ENCODE assay signal across 20 cellular contexts in the genomic region with DNA sequence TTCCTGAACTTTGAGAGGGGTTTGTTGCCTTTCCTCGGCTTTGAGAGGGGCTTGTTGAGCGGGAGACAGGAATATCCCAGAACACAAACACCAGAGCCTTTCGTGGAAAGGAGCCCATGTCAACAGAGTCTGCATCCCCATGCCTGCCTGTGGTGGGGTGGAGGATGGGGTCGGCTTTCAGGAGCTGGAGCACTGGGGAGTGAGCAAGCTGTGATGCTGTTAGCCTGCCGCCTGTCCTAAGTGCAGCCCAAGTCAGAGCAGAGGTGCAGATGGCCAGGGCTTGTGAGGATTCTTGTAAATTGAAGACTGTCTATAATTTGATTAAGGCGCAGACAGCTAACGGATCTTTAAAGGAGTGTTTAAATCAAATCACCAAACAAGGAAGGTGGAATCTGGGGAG.
"Had no signal": no experiment of that assay in that cellular context is flagged by ENCODE, and none has a peak within 500 bp of the region (broad histone marks: within the 10 kb centered on the region; RNA-seq: fewer than 3 reads in every experiment).

No MANE protein-coding gene starts in this region.

- H3K27ac ChIP-seq: colonic mucosa, esophagus squamous epithelium, gastroesophageal sphincter, heart right ventricle, suprapubic skin, transverse colon had no signal

- H3K27me3 Mint-ChIP-seq: progenitor cell of endocrine pancreas had no signal

- H3K9me3 ChIP-seq: colonic mucosa, esophagus squamous epithelium, gastroesophageal sphincter, suprapubic skin, transverse colon had no signal

- H3K4me1 ChIP-seq: colonic mucosa, esophagus squamous epithelium, gastroesophageal sphincter, heart right ventricle, suprapubic skin, transverse colon had no signal

- H3K27ac Mint-ChIP-seq: activated CD4-positive, alpha-beta memory T cell treated with anti-CD3 and anti-CD28 coated beads for 36 hours; activated naive CD4-positive, alpha-beta T cell treated with anti-CD3 and anti-CD28 coated beads for 36 hours; activated naive CD8-positive, alpha-beta T cell treated with anti-CD3 and anti-CD28 coated beads, Interleukin-2, amount 10 ng/mL, durations not matched to agents 7 days and 5 days; naive B cell; progenitor cell of endocrine pancreas; stimulated activated naive CD8-positive, alpha-beta T cell treated with anti-CD3 and anti-CD28 coated beads, Interleukin-15, Interleukin-2, amounts not matched to agents 100 ng/mL and 50 ng/mL, for 24 hours; T-helper 1 cell treated with Interleukin-12 subunit alpha and Interleukin-12 subunit beta and Interleukin-4 antibody, amounts not matched to agents 30 μg/mL and 1 μg/mL, for 36 hours had no signal

- DNase-seq: activated CD4-positive, alpha-beta memory T cell treated with anti-CD3 and anti-CD28 coated beads for 36 hours; activated CD4-positive, alpha-beta T cell treated with anti-CD3 and anti-CD28 coated beads for 48 hours; activated naive CD4-positive, alpha-beta T cell treated with anti-CD3 and anti-CD28 coated beads for 36 hours; activated naive CD8-positive, alpha-beta T cell treated with anti-CD3 and anti-CD28 coated beads, Interleukin-2, amount 10 ng/mL, durations not matched to agents 7 days and 5 days; activated T-cell treated with anti-CD3 and anti-CD28 coated beads, Interleukin-2, amount 50 U/mL, for 48 hours; amniotic stem cell; colonic mucosa; esophagus squamous epithelium; heart right ventricle; left colon; mesenchymal stem cell; naive B cell; retina; stimulated activated CD4-positive, alpha-beta T cell treated with anti-CD3 and anti-CD28 coated beads, Interleukin-2, amount 100 ng/mL, for 48 hours; transverse colon had no signal

- H3K4me1 Mint-ChIP-seq: activated naive CD8-positive, alpha-beta T cell treated with anti-CD3 and anti-CD28 coated beads, Interleukin-2, amount 10 ng/mL, durations not matched to agents 7 days and 5 days; naive B cell had no signal

- H3K27me3 ChIP-seq: colonic mucosa, esophagus squamous epithelium, gastroesophageal sphincter, heart right ventricle, suprapubic skin, transverse colon had no signal

- H3K9me3 Mint-ChIP-seq: activated CD4-positive, alpha-beta memory T cell treated with anti-CD3 and anti-CD28 coated beads for 36 hours; activated naive CD4-positive, alpha-beta T cell treated with anti-CD3 and anti-CD28 coated beads for 36 hours; activated naive CD8-positive, alpha-beta T cell treated with anti-CD3 and anti-CD28 coated beads, Interleukin-2, amount 10 ng/mL, durations not matched to agents 7 days and 5 days; stimulated activated naive CD8-positive, alpha-beta T cell treated with anti-CD3 and anti-CD28 coated beads, Interleukin-15, Interleukin-2, amounts not matched to agents 100 ng/mL and 50 ng/mL, for 24 hours; T-helper 1 cell treated with Interleukin-12 subunit alpha and Interleukin-12 subunit beta and Interleukin-4 antibody, amounts not matched to agents 30 μg/mL and 1 μg/mL, for 36 hours had no signal

- H3K4me3 Mint-ChIP-seq: activated CD4-positive, alpha-beta memory T cell treated with anti-CD3 and anti-CD28 coated beads for 36 hours; activated naive CD4-positive, alpha-beta T cell treated with anti-CD3 and anti-CD28 coated beads for 36 hours; activated naive CD8-positive, alpha-beta T cell treated with anti-CD3 and anti-CD28 coated beads, Interleukin-2, amount 10 ng/mL, durations not matched to agents 7 days and 5 days; naive B cell; stimulated activated naive CD8-positive, alpha-beta T cell treated with anti-CD3 and anti-CD28 coated beads, Interleukin-15, Interleukin-2, amounts not matched to agents 100 ng/mL and 50 ng/mL, for 24 hours; T-helper 1 cell treated with Interleukin-12 subunit alpha and Interleukin-12 subunit beta and Interleukin-4 antibody, amounts not matched to agents 30 μg/mL and 1 μg/mL, for 36 hours had no signal

- H3K4me3 ChIP-seq: colonic mucosa, esophagus squamous epithelium, gastroesophageal sphincter, heart right ventricle, suprapubic skin, transverse colon had no signal

- H3K36me3 Mint-ChIP-seq: activated CD4-positive, alpha-beta memory T cell treated with anti-CD3 and anti-CD28 coated beads for 36 hours; activated naive CD8-positive, alpha-beta T cell treated with anti-CD3 and anti-CD28 coated beads, Interleukin-2, amount 10 ng/mL, durations not matched to agents 7 days and 5 days; naive B cell had no signal

- ATAC-seq: gastroesophageal sphincter, heart right ventricle, left colon had no signal

- H3K36me3 ChIP-seq: colonic mucosa, esophagus squamous epithelium, gastroesophageal sphincter, heart right ventricle, suprapubic skin, transverse colon had no signal
